8 cellular contexts compared by ENCODE assay signal in genomic region chr10:124064158-124064603, GRCh38. TPM values are rescaled to one million over a fixed set of nuclear protein-coding genes. Genes with fewer than 3 reads are reported as not detected.
A peak's percentile ranks its signal among the peaks of the same experiment; 100 is the strongest.
DNase-seq lines count a peak whose midpoint lies in the region; ATAC-seq and TF ChIP-seq lines count a peak whose summit lies in the region.

No MANE protein-coding gene starts in this region.

- peak; percentile 55 for ATAC-seq in GM19463 (IDR thresholded peaks at IDR 0.05; ENCODE audit: unreplicated experiment)
- ATAC-seq in GM19328 (IDR thresholded peaks at IDR 0.05; ENCODE audit: unreplicated experiment), result no peak

- H3K4me3 ChIP-seq in BLaER1 treated with 17β-estradiol and CSF1 and Interleukin-3, amounts not matched to agents 10 nM and 100 nM, result peak overlapping the region in 7 of 10 experiments; percentile 2 to 60 (median 38); a peak in 7 of 20 replicates
- no peak overlapping the region for H3K4me3 ChIP-seq in mesodermal cell (ENCODE audit: extremely low read depth, insufficient read depth, low read length, poor library complexity, severe bottlenecking)
- no peak overlapping the region for H3K4me3 ChIP-seq in A673 (ENCODE audit: low read depth, low read length, poor library complexity, severe bottlenecking)

- peaks cover 50 to 82% (median 61%) of the 10 kb centered on the region in 11 experiments for H3K36me3 ChIP-seq in BLaER1 treated with 17β-estradiol and CSF1 and Interleukin-3, amounts not matched to agents 10 nM and 100 nM
- H3K36me3 ChIP-seq in mesodermal cell (ENCODE audit: control insufficient read depth, insufficient read depth, low read length), result no peaks in the 10 kb centered on the region
- H3K36me3 ChIP-seq in A673 (ENCODE audit: insufficient read depth, low read length, poor library complexity, severe bottlenecking), result no peaks in the 10 kb centered on the region

- intact Hi-C loops in A673 (cut with micrococcal nuclease; ENCODE audit: unreplicated experiment), result no loop called here

- WGBS in mesodermal cell (ENCODE audit: insufficient coverage in 2 of 2), 2 experiments, result 85 to 91% methylated on average over 8 to 11 of the region's 13 CpGs

- H3K4me1 ChIP-seq in BLaER1 treated with 17β-estradiol and CSF1 and Interleukin-3, amounts not matched to agents 10 nM and 100 nM, result peaks cover 81 to 100% (median 92%) of the 10 kb centered on the region in 10 experiments
- H3K4me1 ChIP-seq in mesodermal cell (ENCODE audit: control insufficient read depth, insufficient read depth, low read length, poor library complexity, severe bottlenecking), result peaks cover 28% of the 10 kb centered on the region
- H3K4me1 ChIP-seq in A673 (ENCODE audit: insufficient read depth, low read length, poor library complexity, severe bottlenecking), result peaks cover 17% of the 10 kb centered on the region

- CTCF ChIA-PET in A673 (lab: Charles Lee), result no interaction called here

- peak overlapping the region; percentile 38 to 80 (median 71) for H3K9ac ChIP-seq in BLaER1 treated with 17β-estradiol and CSF1 and Interleukin-3, amounts not matched to agents 10 nM and 100 nM

- BruUV-seq in A673 (replicated peaks; lab: Mats Ljungman, UMichigan), result no TSS peak

- H3K4me2 ChIP-seq in BLaER1 treated with 17β-estradiol and CSF1 and Interleukin-3, amounts not matched to agents 10 nM and 100 nM, result peak overlapping the region; percentile 89 to 100 (median 97)

- POLR2A ChIA-PET in A673 (lab: Charles Lee; ENCODE audit: low non-redundant PET), result no interaction called here

- TF ChIP-seq CTCF in VCaP (conservative IDR thresholded peaks at IDR 0.05) (no peak), A673 (conservative IDR thresholded peaks at IDR 0.05; ENCODE audit: low read depth, low read length) (no peak)

- no peak for DNase-seq in NCI-H510A (lab: John Stamatoyannopoulos, UW)
- DNase-seq in A673 (ENCODE audit: low spot score), result no peak
- no peak for DNase-seq in HUDEP-2 (lab: John Stamatoyannopoulos, UW; ENCODE audit: unreplicated experiment in 76 of 76)

- H3K27ac ChIP-seq in BLaER1 treated with 17β-estradiol and CSF1 and Interleukin-3, amounts not matched to agents 10 nM and 100 nM, result peak overlapping the region; percentile 39 to 99 (median 83); a peak in 21 of 22 replicates
- H3K27ac ChIP-seq in VCaP, result peak overlapping the region; percentile 15; the same call in 1 of the 2 replicates
- H3K27ac ChIP-seq in mesodermal cell (ENCODE audit: low read depth, low read length, severe bottlenecking), result peak overlapping the region; percentile 5
- no peak overlapping the region for H3K27ac ChIP-seq in A673 (ENCODE audit: low read depth, low read length, poor library complexity, severe bottlenecking)

- H3K27me3 ChIP-seq in BLaER1 treated with 17β-estradiol and CSF1 and Interleukin-3, amounts not matched to agents 10 nM and 100 nM, result no peaks in the 10 kb centered on the region
- H3K27me3 ChIP-seq in A673 (replicated peaks; ENCODE audit: insufficient read depth, low read depth, low read length, poor library complexity), result no peaks in the 10 kb centered on the region

- peaks cover 13 to 100% (median 49%) of the 10 kb centered on the region in 11 experiments; a peak in 18 of 22 replicates for H4K20me1 ChIP-seq in BLaER1 treated with 17β-estradiol and CSF1 and Interleukin-3, amounts not matched to agents 10 nM and 100 nM

- H3K9me3 ChIP-seq in BLaER1 treated with 17β-estradiol and CSF1 and Interleukin-3, amounts not matched to agents 10 nM and 100 nM (replicated peaks in 1 of 11), result no peaks in the 10 kb centered on the region
- H3K9me3 ChIP-seq in mesodermal cell (ENCODE audit: control insufficient read depth, low read length) (no peaks in the 10 kb centered on the region), A673 (ENCODE audit: low read depth, low read length, poor library complexity, severe bottlenecking) (no peaks in the 10 kb centered on the region)

RNA-seq across cellular contexts. Expression of gene CHST15, which starts 29.2 kb away (rescaled TPM):
- 8.3 TPM for polyA plus RNA-seq in mesodermal cell (2013, experiment 1 of 2)
- polyA plus RNA-seq in mesodermal cell (2013, experiment 2 of 2), result 5.8 TPM
- 1.7 and 2.7 TPM in 2 replicates for total RNA-seq in A673 (2021)

Comparison
In these comparisons a context has a peak if more than half of its experiments do, and no peak if none do; other contexts are left out.
1. H3K4me3 ChIP-seq: peak in BLaER1 treated with 17β-estradiol and CSF1 and Interleukin-3, amounts not matched to agents 10 nM and 100 nM (7 of 10); none in mesodermal cell (single experiment) and A673 (single experiment).